Comparison of ENCODE assay signal across 15 cellular contexts in genomic region chr11:30605036-30605435, GRCh38. TPM values are rescaled to one million over a fixed set of nuclear protein-coding genes. Genes with fewer than 3 reads are reported as not detected.
DNase-seq lines count a peak whose midpoint lies in the region; ATAC-seq and TF ChIP-seq lines count a peak whose summit lies in the region.
"Had no signal": no experiment of that assay in that cellular context is flagged by ENCODE, and none has a peak within 500 bp of the region (broad histone marks: within the 10 kb centered on the region; RNA-seq: fewer than 3 reads in every experiment).

No MANE protein-coding gene starts in this region.

- WGBS in endodermal cell (ENCODE audit: insufficient coverage in 1 of 2, insufficient read length in 1 of 2), 2 experiments, result no CpG with 5 or more reads among the region's 1 CpG

- no peak for DNase-seq in endodermal cell
- DNase-seq in HuH-7 (ENCODE audit: low spot score), result no peak
- no peak for DNase-seq in activated T-cell treated with anti-CD3 and anti-CD28 coated beads, Interleukin-2, amount 50 U/mL, for 24 hours
- DNase-seq: activated CD8-positive, alpha-beta T cell treated with anti-CD3 and anti-CD28 coated beads, Interleukin-2, amount 10 ng/mL, durations not matched to agents 7 days and 5 days; glutamatergic neuron; HFFc6; stimulated activated CD4-positive, alpha-beta T cell treated with anti-CD3 and anti-CD28 coated beads, Interleukin-1b, Interleukin-23, amount 100 ng/mL, for 48 hours; SW 1271 had no signal

- H3K27ac ChIP-seq in endodermal cell (ENCODE audit: low read depth, low read length), result no peak overlapping the region

- no peaks in the 10 kb centered on the region for H3K27me3 ChIP-seq in endodermal cell (ENCODE audit: control insufficient read depth, insufficient read depth, low read length, poor library complexity, severe bottlenecking)

- peaks cover 4% of the 10 kb centered on the region for H3K9me3 Mint-ChIP-seq in endodermal cell
- peaks cover 6% of the 10 kb centered on the region for H3K9me3 Mint-ChIP-seq in activated T-cell treated with anti-CD3 and anti-CD28 coated beads, Interleukin-2, amount 50 U/mL, for 24 hours

- no peak overlapping the region for H3K4me3 Mint-ChIP-seq in endodermal cell
- H3K4me3 Mint-ChIP-seq in activated T-cell treated with anti-CD3 and anti-CD28 coated beads, Interleukin-2, amount 50 U/mL, for 24 hours, result no peak overlapping the region
- H3K4me3 Mint-ChIP-seq: activated CD8-positive, alpha-beta T cell treated with anti-CD3 and anti-CD28 coated beads, Interleukin-2, amount 10 ng/mL, durations not matched to agents 7 days and 5 days; HFFc6 had no signal

- no peaks in the 10 kb centered on the region for H3K36me3 Mint-ChIP-seq in endodermal cell (ENCODE audit: low read depth)
- no peaks in the 10 kb centered on the region for H3K36me3 Mint-ChIP-seq in activated T-cell treated with anti-CD3 and anti-CD28 coated beads, Interleukin-2, amount 50 U/mL, for 24 hours (ENCODE audit: low read depth)

- peaks cover 2% of the 10 kb centered on the region for H3K4me1 ChIP-seq in endodermal cell (ENCODE audit: control insufficient read depth, insufficient read depth, low read length)

- no peak overlapping the region for H3K4me3 ChIP-seq in endodermal cell (ENCODE audit: low read length)

- H3K27me3 Mint-ChIP-seq in endodermal cell (ENCODE audit: insufficient read depth), result no peaks in the 10 kb centered on the region
- no peaks in the 10 kb centered on the region for H3K27me3 Mint-ChIP-seq in activated T-cell treated with anti-CD3 and anti-CD28 coated beads, Interleukin-2, amount 50 U/mL, for 24 hours

- H3K4me1 Mint-ChIP-seq in endodermal cell, result peaks cover 9% of the 10 kb centered on the region
- no peaks in the 10 kb centered on the region for H3K4me1 Mint-ChIP-seq in activated T-cell treated with anti-CD3 and anti-CD28 coated beads, Interleukin-2, amount 50 U/mL, for 24 hours (ENCODE audit: low read depth)

- peaks cover 14% of the 10 kb centered on the region for H3K9me3 ChIP-seq in endodermal cell (ENCODE audit: control insufficient read depth, low read length)

- H3K9ac ChIP-seq in endodermal cell (ENCODE audit: extremely low read depth, low read length, poor library complexity, severe bottlenecking), result no peak overlapping the region

- peak; percentile 68 for ATAC-seq in GM18858 (IDR thresholded peaks at IDR 0.05; ENCODE audit: unreplicated experiment)
- peak; percentile 33 for ATAC-seq in GM19468 (IDR thresholded peaks at IDR 0.05; ENCODE audit: extremely low read depth, unreplicated experiment)
- peak; percentile 84 for ATAC-seq in HG03442 (IDR thresholded peaks at IDR 0.05; ENCODE audit: unreplicated experiment)
- no peak for ATAC-seq in GM21526 (IDR thresholded peaks at IDR 0.05; ENCODE audit: low FRiP score, unreplicated experiment)
- no peak for ATAC-seq in GM21381 (IDR thresholded peaks at IDR 0.05; ENCODE audit: unreplicated experiment)
- ATAC-seq: activated CD8-positive, alpha-beta T cell treated with anti-CD3 and anti-CD28 coated beads, Interleukin-2, amount 10 ng/mL, durations not matched to agents 7 days and 5 days had no signal

- peak; percentile 39 for TF ChIP-seq CTCF in endodermal cell (conservative IDR thresholded peaks at IDR 0.05)

- H3K27ac Mint-ChIP-seq in endodermal cell, result no peak overlapping the region
- H3K27ac Mint-ChIP-seq in activated T-cell treated with anti-CD3 and anti-CD28 coated beads, Interleukin-2, amount 50 U/mL, for 24 hours, result no peak overlapping the region
- H3K27ac Mint-ChIP-seq: activated CD8-positive, alpha-beta T cell treated with anti-CD3 and anti-CD28 coated beads, Interleukin-2, amount 10 ng/mL, durations not matched to agents 7 days and 5 days; HFFc6 had no signal

- H3K36me3 ChIP-seq in endodermal cell (ENCODE audit: control insufficient read depth, insufficient read depth, low read length), result no peaks in the 10 kb centered on the region

RNA-seq across cellular contexts. Expression of gene MPPED2, which starts 18.9 kb away (rescaled TPM):
- total RNA-seq in endodermal cell, result 10 to 100 TPM in 1 of 2 donors, 1 to 10 TPM in 1; 1.5 to 16.4 TPM
- polyA plus RNA-seq in endodermal cell (2013, experiment 1 of 2), result 4.6 TPM
- 3.0 TPM for polyA plus RNA-seq in endodermal cell (2013, experiment 2 of 2)
- total RNA-seq: activated CD8-positive, alpha-beta T cell treated with anti-CD3 and anti-CD28 coated beads, Interleukin-2, amount 10 ng/mL, durations not matched to agents 7 days and 5 days; HFFc6; HT1080; osteocyte had no signal

Comparison
In these comparisons a context has a peak if more than half of its experiments do, and no peak if none do; other contexts are left out.
1. ATAC-seq: peak in GM18858 (single experiment), GM19468 (single experiment) and HG03442 (single experiment); none in GM21526 (single experiment) and GM21381 (single experiment).